In genomic region chr2:86225581-86225980, GRCh38 we compare ENCODE assay signal across 8 cellular contexts. TPM values are rescaled to one million over a fixed set of nuclear protein-coding genes. Genes with fewer than 3 reads are reported as not detected.
A peak's percentile ranks its signal among the peaks of the same experiment; 100 is the strongest.
DNase-seq lines count a peak whose midpoint lies in the region; ATAC-seq and TF ChIP-seq lines count a peak whose summit lies in the region.

No MANE protein-coding gene starts in this region.

- H3K36me3 ChIP-seq in hepatocyte (replicated peaks; ENCODE audit: insufficient read depth, low read depth): no peaks in the 10 kb centered on the region

- DNase-seq in activated T-cell treated with anti-CD3 and anti-CD28 coated beads, Interleukin-2, amount 50 U/mL, for 48 hours: peak; percentile 68 to 71
- peak; percentile 63 to 88 (median 87) for DNase-seq in right cardiac atrium
- peak; percentile 15 to 26 for DNase-seq in stimulated activated CD8-positive, alpha-beta memory T cell treated with anti-CD3 and anti-CD28 coated beads, Interleukin-7, amount 100 ng/mL, for 4 hours (ENCODE audit: low read depth in 2 of 2)
- no peak for DNase-seq in hepatocyte (ENCODE audit: low spot score)
- no peak for DNase-seq in SKM-1 treated with dmso at 0.1 percent for 144 hours (lab: John Stamatoyannopoulos, UW; ENCODE audit: unreplicated experiment)
- no peak for DNase-seq in kidney glomerular epithelial cell (lab: John Stamatoyannopoulos, UW)

- no peak overlapping the region for H2AFZ ChIP-seq in hepatocyte

- H3K4me1 Mint-ChIP-seq in IgD-negative memory B cell: peaks cover 18 to 33% (median 29%) of the 10 kb centered on the region in 3 donors

- 15% methylated on average over 6 of the region's 6 CpGs for WGBS in right cardiac atrium
- WGBS in hepatocyte (ENCODE audit: low lambda C conversion rate, missing lambda C conversion rate): 76% methylated on average over 6 of the region's 6 CpGs

- no peaks in the 10 kb centered on the region for H3K9me3 Mint-ChIP-seq in IgD-negative memory B cell

- H3K9me2 ChIP-seq in hepatocyte (replicated peaks; ENCODE audit: insufficient read depth): no peaks in the 10 kb centered on the region

- H3K9me3 ChIP-seq in right cardiac atrium (ENCODE audit: control insufficient read depth, low read length) (no peaks in the 10 kb centered on the region), hepatocyte (ENCODE audit: low read depth) (no peaks in the 10 kb centered on the region)

- TF ChIP-seq CTCF in hepatocyte (IDR thresholded peaks at IDR 0.05; ENCODE audit: poor library complexity): no peak

- ATAC-seq in GM19324 (IDR thresholded peaks at IDR 0.05; ENCODE audit: low FRiP score, unreplicated experiment) (peak; percentile 39), right cardiac atrium (peak; percentile 75 to 80)

- H3K4me3 Mint-ChIP-seq in IgD-negative memory B cell: peak overlapping the region; percentile 12 to 65 (median 28)

- H3K4me1 ChIP-seq in right cardiac atrium (ENCODE audit: control insufficient read depth, insufficient read depth, low read length): peaks cover 26% of the 10 kb centered on the region
- peaks cover 13% of the 10 kb centered on the region for H3K4me1 ChIP-seq in hepatocyte (ENCODE audit: insufficient read depth)

- peak overlapping the region; percentile 87 for H3K27ac ChIP-seq in right cardiac atrium (ENCODE audit: low read length)
- H3K27ac ChIP-seq in hepatocyte: no peak overlapping the region

- peaks cover 2% of the 10 kb centered on the region for H3K36me3 Mint-ChIP-seq in IgD-negative memory B cell

- no peaks in the 10 kb centered on the region for H3K27me3 Mint-ChIP-seq in IgD-negative memory B cell

- intact Hi-C loops in right cardiac atrium (cut with DNase I): loop anchor here in 2 of 4 donors (10.0 kb wide), 3 partner anchors 69 to 219 kb away; partner anchors contain the start of gene KDM3A (in 1 of the 2)

- H3K79me2 ChIP-seq in hepatocyte: no peaks in the 10 kb centered on the region

- no peak overlapping the region for H3K4me2 ChIP-seq in hepatocyte

- peak overlapping the region in 1 of 3 donors; percentile 54 for H3K27ac Mint-ChIP-seq in IgD-negative memory B cell

- H3K27me3 ChIP-seq in right cardiac atrium (ENCODE audit: control insufficient read depth, insufficient read depth): no peaks in the 10 kb centered on the region
- H3K27me3 ChIP-seq in hepatocyte: no peaks in the 10 kb centered on the region

- H3K4me3 ChIP-seq in right cardiac atrium (ENCODE audit: low read length) (no peak overlapping the region), hepatocyte (no peak overlapping the region)

- H4K20me1 ChIP-seq in hepatocyte (ENCODE audit: insufficient read depth, poor library complexity, severe bottlenecking): no peaks in the 10 kb centered on the region

RNA-seq across cellular contexts. Expression of gene MRPL35, which starts 26.3 kb away (rescaled TPM):
- polyA plus RNA-seq in IgD-negative memory B cell: 36.9 TPM
- 10 to 100 TPM; 53.7 to 78.6 (median 63.5) TPM for total RNA-seq in right cardiac atrium
- 48.5 TPM for polyA plus RNA-seq in right cardiac atrium
- total RNA-seq in hepatocyte: 22.4 and 33.1 TPM in 2 replicates
- polyA plus RNA-seq in hepatocyte: 23.9 and 36.8 TPM in 2 replicates

RNA-seq across cellular contexts. Expression of gene IMMT, which starts 30.3 kb away (rescaled TPM):
- 53.7 TPM for polyA plus RNA-seq in IgD-negative memory B cell
- total RNA-seq in right cardiac atrium: 100 to 1,000 TPM; 188 to 204 (median 201) TPM
- polyA plus RNA-seq in right cardiac atrium: 132 TPM
- total RNA-seq in hepatocyte: 60.1 and 63.2 TPM in 2 replicates
- 67.9 and 70.7 TPM in 2 replicates for polyA plus RNA-seq in hepatocyte

Comparison
In these comparisons a context has a peak if more than half of its experiments do, and no peak if none do; other contexts are left out.
1. DNase-seq: peak in activated T-cell treated with anti-CD3 and anti-CD28 coated beads, Interleukin-2, amount 50 U/mL, for 48 hours (2 of 2), right cardiac atrium (3 of 3) and stimulated activated CD8-positive, alpha-beta memory T cell treated with anti-CD3 and anti-CD28 coated beads, Interleukin-7, amount 100 ng/mL, for 4 hours (2 of 2); none in hepatocyte (single experiment), SKM-1 treated with dmso at 0.1 percent for 144 hours (single experiment) and kidney glomerular epithelial cell (single experiment).